33 cellular contexts compared by ENCODE assay signal in the genomic region with DNA sequence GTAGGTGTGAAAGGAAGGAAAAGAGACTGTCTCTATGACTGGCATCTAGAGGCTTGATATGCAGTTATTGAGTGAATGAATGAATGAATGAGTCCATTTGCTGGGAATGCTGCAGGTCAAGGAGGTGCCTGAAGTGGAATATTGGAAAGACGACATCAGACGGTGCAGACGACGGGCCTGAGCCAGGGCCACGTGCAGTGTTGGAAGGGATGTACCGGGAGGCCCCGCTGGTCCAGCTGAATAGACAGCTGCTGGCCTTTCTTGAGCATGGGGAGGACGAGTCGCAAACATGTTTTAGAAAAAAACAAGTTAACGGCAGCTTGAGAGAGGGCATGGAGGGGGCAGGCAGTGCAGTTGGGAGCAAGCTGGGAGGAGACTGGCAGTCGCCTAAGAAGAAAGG.
"Had no signal": no experiment of that assay in that cellular context is flagged by ENCODE, and none has a peak within 500 bp of the region (broad histone marks: within the 10 kb centered on the region; RNA-seq: fewer than 3 reads in every experiment).

No MANE protein-coding gene starts in this region.

- DNase-seq: Karpas-422, Kasumi-1, KG1, MG63, MM.1S, MV-4-11, NCI-H1048, NCI-H1092, NCI-H1092 treated with DMSO at 0.1 percent for 48 hours, NCI-H1105, NCI-H1105 treated with DMSO at 0.1 percent for 48 hours, NCI-H1417 treated with DMSO at 0.1 percent for 48 hours, NCI-H1436, NCI-H1436 treated with DMSO at 0.1 percent for 48 hours, NCI-H146, NCI-H1694, NCI-H1694 treated with DMSO at 0.1 percent for 48 hours, NCI-H187, NCI-H187 treated with DMSO at 0.1 percent for 48 hours, NCI-H1930, NCI-H2029, NCI-H2029 treated with DMSO at 0.1 percent for 48 hours, NCI-H2081, NCI-H2081 treated with DMSO at 0.1 percent for 48 hours, NCI-H2107, NCI-H2171, NCI-H2171 treated with DMSO at 0.1 percent for 48 hours, NCI-H2227 treated with DMSO at 0.1 percent for 48 hours, NCI-H226, NCI-H345, NCI-H446, NCI-H446 treated with DMSO at 0.1 percent for 48 hours had no signal

- H3K4me3 ChIP-seq: MG63 had no signal

- H3K36me3 ChIP-seq: MG63 had no signal

- H3K9ac ChIP-seq: KMS-11 had no signal

- H3K4me2 ChIP-seq: KMS-11 had no signal

- H3K27me3 ChIP-seq: MG63 had no signal

- H3K9me3 ChIP-seq: MG63 had no signal

- H3K27ac ChIP-seq: KMS-11 had no signal
